19 cellular contexts compared by ENCODE assay signal in genomic region chr7:16759840-16760239, GRCh38. TPM values are rescaled to one million over a fixed set of nuclear protein-coding genes. Genes with fewer than 3 reads are reported as not detected.
"Had no signal": no experiment of that assay in that cellular context is flagged by ENCODE, and none has a peak within 500 bp of the region (broad histone marks: within the 10 kb centered on the region; RNA-seq: fewer than 3 reads in every experiment).

No MANE protein-coding gene starts in this region.

- DNase-seq: activated CD4-positive, alpha-beta T cell treated with anti-CD3 and anti-CD28 coated beads, Interleukin-2, amount 50 U/mL, for 48 hours; activated CD8-positive, alpha-beta memory T cell treated with anti-CD3 and anti-CD28 coated beads, Interleukin-2, amount 10 ng/mL, durations not matched to agents 7 days and 5 days; activated naive CD4-positive, alpha-beta T cell treated with anti-CD3 and anti-CD28 coated beads for 36 hours; activated naive CD8-positive, alpha-beta T cell treated with anti-CD3 and anti-CD28 coated beads, Interleukin-2, amount 50 U/mL, for 24 hours; anterior cingulate cortex; brain microvascular endothelial cell; colonic mucosa; heart right ventricle; left ventricle myocardium inferior; mammary epithelial cell; right cardiac atrium; T1000; upper lobe of right lung had no signal

- H3K4me3 Mint-ChIP-seq: activated CD8-positive, alpha-beta memory T cell treated with anti-CD3 and anti-CD28 coated beads, Interleukin-2, amount 10 ng/mL, durations not matched to agents 7 days and 5 days; activated naive CD4-positive, alpha-beta T cell treated with anti-CD3 and anti-CD28 coated beads for 36 hours; activated naive CD8-positive, alpha-beta T cell treated with anti-CD3 and anti-CD28 coated beads, Interleukin-2, amount 50 U/mL, for 24 hours; central memory CD8-positive, alpha-beta T cell had no signal

- H3K36me3 Mint-ChIP-seq: activated CD8-positive, alpha-beta memory T cell treated with anti-CD3 and anti-CD28 coated beads, Interleukin-2, amount 10 ng/mL, durations not matched to agents 7 days and 5 days had no signal

- H3K9me3 ChIP-seq: colonic mucosa, gastroesophageal sphincter, heart right ventricle, left ventricle myocardium inferior, prostate gland, thoracic aorta, upper lobe of right lung had no signal

- H3K36me3 ChIP-seq: brain microvascular endothelial cell, colonic mucosa, gastroesophageal sphincter, heart right ventricle, left ventricle myocardium inferior, prostate gland, thoracic aorta, upper lobe of right lung had no signal

- H3K4me3 ChIP-seq: colonic mucosa, gastroesophageal sphincter, heart right ventricle, left ventricle myocardium inferior, prostate gland, thoracic aorta, upper lobe of right lung had no signal

- H3K9me3 Mint-ChIP-seq: activated naive CD4-positive, alpha-beta T cell treated with anti-CD3 and anti-CD28 coated beads for 36 hours; activated naive CD8-positive, alpha-beta T cell treated with anti-CD3 and anti-CD28 coated beads, Interleukin-2, amount 50 U/mL, for 24 hours; central memory CD8-positive, alpha-beta T cell had no signal

- H3K27ac Mint-ChIP-seq: activated CD8-positive, alpha-beta memory T cell treated with anti-CD3 and anti-CD28 coated beads, Interleukin-2, amount 10 ng/mL, durations not matched to agents 7 days and 5 days; activated naive CD4-positive, alpha-beta T cell treated with anti-CD3 and anti-CD28 coated beads for 36 hours; activated naive CD8-positive, alpha-beta T cell treated with anti-CD3 and anti-CD28 coated beads, Interleukin-2, amount 50 U/mL, for 24 hours had no signal

- H3K27me3 ChIP-seq: brain microvascular endothelial cell, colonic mucosa, gastroesophageal sphincter, upper lobe of right lung had no signal

- ATAC-seq: activated CD8-positive, alpha-beta memory T cell treated with anti-CD3 and anti-CD28 coated beads, Interleukin-2, amount 10 ng/mL, durations not matched to agents 7 days and 5 days; activated naive CD8-positive, alpha-beta T cell treated with anti-CD3 and anti-CD28 coated beads, Interleukin-2, amount 50 U/mL, for 24 hours; gastroesophageal sphincter; heart right ventricle; right cardiac atrium; upper lobe of right lung had no signal

- H3K4me1 ChIP-seq: colonic mucosa, gastroesophageal sphincter, prostate gland, upper lobe of right lung had no signal

RNA-seq across cellular contexts. Expression of gene AGR2, which starts 45.0 kb away (rescaled TPM):
- total RNA-seq: activated CD8-positive, alpha-beta memory T cell treated with anti-CD3 and anti-CD28 coated beads, Interleukin-2, amount 10 ng/mL, durations not matched to agents 7 days and 5 days; activated naive CD4-positive, alpha-beta T cell treated with anti-CD3 and anti-CD28 coated beads for 36 hours; heart right ventricle; left ventricle myocardium inferior; osteocyte; right cardiac atrium; T-helper 1 cell treated with Interleukin-12 subunit alpha and Interleukin-12 subunit beta and Interleukin-4 antibody, amounts not matched to agents 30 ng/mL and 1 ng/mL, for 36 hours had no signal
